11 cellular contexts compared by ENCODE assay signal in the genomic region with DNA sequence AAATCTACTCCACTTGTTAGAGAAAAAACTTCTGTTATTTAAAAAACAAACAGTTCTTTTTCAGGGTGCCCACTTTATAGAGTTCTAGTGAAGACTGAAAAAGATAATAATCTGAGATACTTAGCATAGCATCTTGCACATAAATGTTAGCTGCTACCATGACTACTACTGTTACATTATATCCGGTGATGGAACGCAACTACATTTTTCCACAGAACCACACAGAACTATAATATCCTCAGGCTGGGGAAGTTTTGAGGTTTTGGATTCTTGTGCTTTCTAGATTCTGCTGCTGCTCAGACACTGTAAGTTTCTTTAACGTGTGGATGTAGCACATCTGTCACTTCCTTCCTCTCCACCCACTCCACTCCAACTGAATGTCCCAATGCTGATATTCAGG.
A peak's percentile ranks its signal among the peaks of the same experiment; 100 is the strongest.
DNase-seq lines count a peak whose midpoint lies in the region; ATAC-seq and TF ChIP-seq lines count a peak whose summit lies in the region.
"Had no signal": no experiment of that assay in that cellular context is flagged by ENCODE, and none has a peak within 500 bp of the region (broad histone marks: within the 10 kb centered on the region; RNA-seq: fewer than 3 reads in every experiment).

No MANE protein-coding gene starts in this region.

- H3K4ac ChIP-seq in trophoblast cell (ENCODE audit: low read depth, low read length), result no peak overlapping the region

- POLR2A ChIA-PET in Panc1 (lab: Charles Lee), result interaction anchor here (0.6 kb wide), 1 partner anchor 31 kb away, joined by 3 read pairs; no protein-coding TSS in a partner anchor
- POLR2A ChIA-PET in RWPE1 (lab: Yijun Ruan, JAX; ENCODE audit: low non-redundant PET), result no interaction called here

- H4K91ac ChIP-seq in trophoblast cell (ENCODE audit: low read depth, low read length), result no peak overlapping the region

- H3K79me2 ChIP-seq in trophoblast cell (ENCODE audit: control insufficient read depth, insufficient read depth, low read length, poor library complexity), result peaks cover 8% of the 10 kb centered on the region

- intact Hi-C loops in Panc1 (cut with micrococcal nuclease; ENCODE audit: unreplicated experiment), result no loop called here
- intact Hi-C loops in esophagus muscularis mucosa (cut with DNase I), result no loop called here

- DNase-seq in GM04503 (ENCODE audit: low read depth) (peak; percentile 91), Panc1 (ENCODE audit: low read depth, low spot score) (no peak), dermis microvascular lymphatic vessel endothelial cell (ENCODE audit: low read depth in 2 of 2) (peak; percentile 54 to 65), trophoblast cell (peak; percentile 78 to 97), RWPE1 (ENCODE audit: low spot score) (no peak), esophagus muscularis mucosa (ENCODE audit: extremely low spot score) (no peak), left lobe of liver (ENCODE audit: low spot score) (no peak)
- DNase-seq: mucosa of descending colon had no signal

- no peak for TF ChIP-seq EP300 in esophagus muscularis mucosa (IDR thresholded peaks at IDR 0.05)

- H3K4me2 ChIP-seq in trophoblast cell (ENCODE audit: low read length), result no peak overlapping the region
- H3K4me2 ChIP-seq: KMS-11 had no signal

- H2BK120ac ChIP-seq in trophoblast cell (ENCODE audit: insufficient read depth, low read length, poor library complexity), result no peak overlapping the region

- H3K36me3 ChIP-seq in Panc1 (ENCODE audit: control insufficient read depth, insufficient read depth, low read length) (peaks cover 5% of the 10 kb centered on the region; the same call in 1 of the 2 replicates), trophoblast cell (ENCODE audit: control insufficient read depth in 1 of 2, insufficient read depth in 2 of 2, low read length in 2 of 2) (peaks cover 2 to 4% of the 10 kb centered on the region in 2 experiments), esophagus muscularis mucosa (no peaks in the 10 kb centered on the region)

- H2BK12ac ChIP-seq in trophoblast cell (ENCODE audit: low read length), result no peak overlapping the region

- no peak overlapping the region for H3K18ac ChIP-seq in trophoblast cell (ENCODE audit: low read length)

- no peak for ATAC-seq in Panc1
- no peak for ATAC-seq in HG03378 (IDR thresholded peaks at IDR 0.05; ENCODE audit: unreplicated experiment)
- ATAC-seq in left lobe of liver, result no peak

- H3K27me3 ChIP-seq in Panc1 (ENCODE audit: control insufficient read depth, insufficient read depth, low read length) (no peaks in the 10 kb centered on the region), trophoblast cell (ENCODE audit: insufficient read depth, low read length) (no peaks in the 10 kb centered on the region), esophagus muscularis mucosa (no peaks in the 10 kb centered on the region)

- H3K9me3 ChIP-seq in Panc1 (ENCODE audit: control insufficient read depth, insufficient read depth, low read depth, low read length) (no peaks in the 10 kb centered on the region), trophoblast cell (ENCODE audit: insufficient read depth, low read depth, low read length) (no peaks in the 10 kb centered on the region), esophagus muscularis mucosa (no peaks in the 10 kb centered on the region)
- H3K9me3 ChIP-seq: mucosa of descending colon had no signal

- no peak for TF ChIP-seq CTCF in Panc1 (IDR thresholded peaks at IDR 0.05)
- TF ChIP-seq CTCF in RWPE1 (conservative IDR thresholded peaks at IDR 0.05; ENCODE audit: low read depth), result no peak
- TF ChIP-seq CTCF in esophagus muscularis mucosa (IDR thresholded peaks at IDR 0.05), result no peak

- H2AFZ ChIP-seq in trophoblast cell (ENCODE audit: insufficient read depth, low read length, poor library complexity), result no peak overlapping the region
- H2AFZ ChIP-seq: PC-9 had no signal

- no TSS peak for BruUV-seq in Panc1 (replicated peaks; lab: Mats Ljungman, UMichigan)

- no peak overlapping the region for H3K4me3 ChIP-seq in Panc1 (ENCODE audit: low read depth in 2 of 2, low read length in 2 of 2)
- H3K4me3 ChIP-seq in trophoblast cell (ENCODE audit: low read depth, low read length), result no peak overlapping the region
- H3K4me3 ChIP-seq in esophagus muscularis mucosa, result no peak overlapping the region
- H3K4me3 ChIP-seq: mucosa of descending colon, PC-9 had no signal

- no peak overlapping the region for H3K23ac ChIP-seq in trophoblast cell (ENCODE audit: low read length)

- no CpG with 5 or more reads among the region's 3 CpGs for WGBS in trophoblast cell (ENCODE audit: extremely low coverage, insufficient coverage, insufficient read length)
- 54% methylated on average over 3 of the region's 3 CpGs for WGBS in esophagus muscularis mucosa

- no peak for TF ChIP-seq POLR2A in esophagus muscularis mucosa (IDR thresholded peaks at IDR 0.05; ENCODE audit: low read depth)

- H3K9ac ChIP-seq in trophoblast cell (ENCODE audit: low read length), result no peak overlapping the region
- H3K9ac ChIP-seq: KMS-11 had no signal

- H4K8ac ChIP-seq in trophoblast cell (ENCODE audit: low read depth, low read length), result no peak overlapping the region

- H3K27ac ChIP-seq in Panc1 (ENCODE audit: low read length) (peak overlapping the region; percentile 98), trophoblast cell (ENCODE audit: low read depth, low read length) (peak overlapping the region; percentile 24), RWPE1 (no peak overlapping the region), esophagus muscularis mucosa (replicated peaks in 1 of 4) (no peak overlapping the region)
- H3K27ac ChIP-seq: KMS-11 had no signal

- H3K4me1 ChIP-seq in Panc1 (ENCODE audit: control insufficient read depth, insufficient read depth, low read length) (peaks cover 80% of the 10 kb centered on the region), trophoblast cell (ENCODE audit: control insufficient read depth in 1 of 2, insufficient read depth in 2 of 2, low read length in 2 of 2) (peaks cover 12 to 20% of the 10 kb centered on the region in 2 experiments), esophagus muscularis mucosa (peaks cover 33 to 46% (median 40%) of the 10 kb centered on the region in 4 donors)

- H3K79me1 ChIP-seq in trophoblast cell (ENCODE audit: low read length), result peaks cover 25% of the 10 kb centered on the region

- H2AK5ac ChIP-seq in trophoblast cell (ENCODE audit: low read length), result no peak overlapping the region

- CTCF ChIA-PET in Panc1 (lab: Charles Lee), result no interaction called here
- CTCF ChIA-PET in RWPE1 (lab: Yijun Ruan, JAX), result no interaction called here

- no peak overlapping the region for H4K12ac ChIP-seq in trophoblast cell (ENCODE audit: low read depth, low read length)

- H2BK5ac ChIP-seq in trophoblast cell (ENCODE audit: low read depth, low read length, poor library complexity), result no peak overlapping the region

- no peak overlapping the region for H3K14ac ChIP-seq in trophoblast cell (ENCODE audit: low read length)

- in situ Hi-C loops in Panc1 (cut with HindIII; ENCODE audit: low pct_unique_long_range_greater_than_20kb, low sequenced_read_pairs), result no loop called here

Comparison
In these comparisons a context has a peak if more than half of its experiments do, and no peak if none do; other contexts are left out.
1. DNase-seq: peak in GM04503 (single experiment), dermis microvascular lymphatic vessel endothelial cell (2 of 2) and trophoblast cell (2 of 2); none in Panc1 (single experiment), RWPE1 (single experiment), esophagus muscularis mucosa (single experiment) and left lobe of liver (single experiment).
2. H3K27ac ChIP-seq: peak in Panc1 (single experiment) and trophoblast cell (single experiment); none in RWPE1 (single experiment) and esophagus muscularis mucosa (0 of 4).